ENCODE assay signal across 25 cellular contexts in genomic region chr5:57453728-57454127, GRCh38. TPM values are rescaled to one million over a fixed set of nuclear protein-coding genes. Genes with fewer than 3 reads are reported as not detected.
"Had no signal": no experiment of that assay in that cellular context is flagged by ENCODE, and none has a peak within 500 bp of the region (broad histone marks: within the 10 kb centered on the region; RNA-seq: fewer than 3 reads in every experiment).

No MANE protein-coding gene starts in this region.

- H3K27ac ChIP-seq: foreskin keratinocyte, left lung, pancreas had no signal

- H3K9me3 ChIP-seq: left lung, pancreas, SK-N-SH had no signal

- H3K27me3 Mint-ChIP-seq: stimulated activated naive CD8-positive, alpha-beta T cell treated with anti-CD3 and anti-CD28 coated beads, Interleukin-15, amount 100 ng/mL, for 72 hours had no signal

- H3K4me3 Mint-ChIP-seq: mesothelial cell of epicardium; nephron progenitor cell; stimulated activated naive CD8-positive, alpha-beta T cell treated with anti-CD3 and anti-CD28 coated beads, Interleukin-15, amount 100 ng/mL, for 72 hours had no signal

- ATAC-seq: activated naive CD4-positive, alpha-beta T cell treated with anti-CD3 and anti-CD28 coated beads, Interleukin-2, amount 50 U/mL, for 72 hours; foreskin keratinocyte; left lung; right cardiac atrium; stimulated activated naive CD8-positive, alpha-beta T cell treated with anti-CD3 and anti-CD28 coated beads, Interleukin-15, amount 100 ng/mL, for 72 hours had no signal

- H3K9me3 Mint-ChIP-seq: nephron progenitor cell; stimulated activated naive CD8-positive, alpha-beta T cell treated with anti-CD3 and anti-CD28 coated beads, Interleukin-15, amount 100 ng/mL, for 72 hours had no signal

- DNase-seq: activated CD4-positive, alpha-beta T cell treated with anti-CD3 and anti-CD28 coated beads for 1 hour; activated gamma-delta T cell treated with Interleukin-2 at 50 U/mL for 16 hours; activated T-cell treated with anti-CD3 and anti-CD28 coated beads, Interleukin-2, amount 50 U/mL, for 1 hour; central memory CD4-positive, alpha-beta T cell; effector memory CD4-positive, alpha-beta T cell; foreskin keratinocyte; hippocampal formation; kidney glomerular epithelial cell; left lung; nephron progenitor cell; pancreas; right cardiac atrium; SK-N-SH; stimulated activated CD4-positive, alpha-beta T cell treated with anti-CD3 and anti-CD28 coated beads, Interleukin-12 subunit alpha, Interleukin-12 subunit beta, amount 100 ng/mL, for 4 hours; stimulated activated naive CD8-positive, alpha-beta T cell treated with anti-CD3 and anti-CD28 coated beads, Interleukin-15, amount 100 ng/mL, for 72 hours had no signal

- H3K27me3 ChIP-seq: foreskin keratinocyte, left lung, pancreas had no signal

- H3K27ac Mint-ChIP-seq: activated naive CD4-positive, alpha-beta T cell treated with anti-CD3 and anti-CD28 coated beads, Interleukin-2, amount 50 U/mL, for 72 hours; mesothelial cell of epicardium; stimulated activated naive CD8-positive, alpha-beta T cell treated with anti-CD3 and anti-CD28 coated beads, Interleukin-15, amount 100 ng/mL, for 72 hours had no signal

- H3K36me3 Mint-ChIP-seq: activated naive CD4-positive, alpha-beta T cell treated with anti-CD3 and anti-CD28 coated beads, Interleukin-2, amount 50 U/mL, for 72 hours; mesothelial cell of epicardium had no signal

- H3K36me3 ChIP-seq: left lung, pancreas had no signal

- H3K4me1 Mint-ChIP-seq: stimulated activated naive CD8-positive, alpha-beta T cell treated with anti-CD3 and anti-CD28 coated beads, Interleukin-15, amount 100 ng/mL, for 72 hours had no signal

- H3K4me1 ChIP-seq: foreskin keratinocyte, left lung had no signal

- H3K4me3 ChIP-seq: left lung, pancreas had no signal

RNA-seq across cellular contexts. Expression of gene ACTBL2, which starts 28.9 kb away (rescaled TPM):
- total RNA-seq: activated naive CD4-positive, alpha-beta T cell treated with anti-CD3 and anti-CD28 coated beads, Interleukin-2, amount 50 U/mL, for 72 hours; dermis microvascular lymphatic vessel endothelial cell; lung microvascular endothelial cell; myocyte; pulmonary artery endothelial cell; right cardiac atrium; skeletal muscle tissue; T-helper 2 cell treated with Interferon-gamma antibody and Interleukin-4, amounts not matched to agents 100 ng/mL and 5 ng/mL, for 36 hours; temporal lobe had no signal
- polyA plus RNA-seq: esophagus, foreskin keratinocyte, pancreas, right cardiac atrium had no signal
